Comparison of ENCODE assay signal across 26 cellular contexts in genomic region chr17:17157041-17157440, GRCh38. TPM values are rescaled to one million over a fixed set of nuclear protein-coding genes. Genes with fewer than 3 reads are reported as not detected.
A peak's percentile ranks its signal among the peaks of the same experiment; 100 is the strongest.
DNase-seq lines count a peak whose midpoint lies in the region; ATAC-seq and TF ChIP-seq lines count a peak whose summit lies in the region.
"Had no signal": no experiment of that assay in that cellular context is flagged by ENCODE, and none has a peak within 500 bp of the region (broad histone marks: within the 10 kb centered on the region; RNA-seq: fewer than 3 reads in every experiment).

No MANE protein-coding gene starts in this region.

- no peak overlapping the region for H2BK15ac ChIP-seq in neuronal stem cell (ENCODE audit: low read length)

- intact Hi-C loops in activated T-helper 2 cell treated with anti-CD3 and anti-CD28 coated beads, Interferon-gamma antibody, Interleukin-2, Interleukin-4, amounts not matched to agents 10 μg/mL and 5 μg/mL and 100 μg/mL, durations not matched to agents 14 hours and 24 hours and 36 hours (cut with micrococcal nuclease): no loop called here

- H3K36me3 Mint-ChIP-seq in activated naive CD4-positive, alpha-beta T cell treated with anti-CD3 and anti-CD28 coated beads, Interleukin-2, amount 50 U/mL, for 72 hours: peaks cover 0 to 19% of the 10 kb centered on the region in 2 donors
- peaks cover 56% of the 10 kb centered on the region for H3K36me3 Mint-ChIP-seq in activated T-helper 2 cell treated with anti-CD3 and anti-CD28 coated beads, Interferon-gamma antibody, Interleukin-2, Interleukin-4, amounts not matched to agents 10 μg/mL and 5 μg/mL and 100 μg/mL, durations not matched to agents 14 hours and 24 hours and 36 hours (ENCODE audit: low read depth)

- no peak overlapping the region for H4K8ac ChIP-seq in neuronal stem cell (ENCODE audit: low read depth, low read length)

- no peaks in the 10 kb centered on the region for H3K9me3 Mint-ChIP-seq in activated naive CD4-positive, alpha-beta T cell treated with anti-CD3 and anti-CD28 coated beads, Interleukin-2, amount 50 U/mL, for 72 hours
- no peaks in the 10 kb centered on the region for H3K9me3 Mint-ChIP-seq in activated T-helper 2 cell treated with anti-CD3 and anti-CD28 coated beads, Interferon-gamma antibody, Interleukin-2, Interleukin-4, amounts not matched to agents 10 μg/mL and 5 μg/mL and 100 μg/mL, durations not matched to agents 14 hours and 24 hours and 36 hours
- H3K9me3 Mint-ChIP-seq: stimulated activated naive CD8-positive, alpha-beta T cell treated with anti-CD3 and anti-CD28 coated beads, Interleukin-15, Interleukin-2, amounts not matched to agents 100 ng/mL and 50 ng/mL, for 24 hours; T-helper 1 cell treated with Interleukin-12 subunit alpha and Interleukin-12 subunit beta and Interleukin-4 antibody, amounts not matched to agents 30 μg/mL and 1 μg/mL, for 36 hours had no signal

- H3K4me1 Mint-ChIP-seq in activated T-helper 2 cell treated with anti-CD3 and anti-CD28 coated beads, Interferon-gamma antibody, Interleukin-2, Interleukin-4, amounts not matched to agents 10 μg/mL and 5 μg/mL and 100 μg/mL, durations not matched to agents 14 hours and 24 hours and 36 hours (ENCODE audit: low read depth): peaks cover 24% of the 10 kb centered on the region

- no peak for DNase-seq in activated naive CD4-positive, alpha-beta T cell treated with anti-CD3 and anti-CD28 coated beads, Interleukin-2, amount 50 U/mL, for 72 hours (ENCODE audit: low spot score in 2 of 2)
- DNase-seq in activated naive CD4-positive, alpha-beta T cell treated with anti-CD3 and anti-CD28 coated beads, Interleukin-2, amount 50 U/mL, for 16 hours: no peak
- no peak for DNase-seq in activated T-helper 2 cell treated with anti-CD3 and anti-CD28 coated beads, Interferon-gamma antibody, Interleukin-2, Interleukin-4, amounts not matched to agents 10 μg/mL and 5 μg/mL and 100 μg/mL, durations not matched to agents 14 hours and 24 hours and 36 hours (ENCODE audit: low spot score)
- DNase-seq in fibroblast of lung (ENCODE audit: low read depth in 2 of 2): no peak
- no peak for DNase-seq in NCI-H510A treated with DMSO at 0.1 percent for 48 hours (lab: John Stamatoyannopoulos, UW)
- DNase-seq in amygdala (lab: John Stamatoyannopoulos, UW): no peak
- DNase-seq in neuronal stem cell (ENCODE audit: low spot score): no peak
- DNase-seq: activated CD8-positive, alpha-beta memory T cell treated with anti-CD3 and anti-CD28 coated beads, Interleukin-2, amount 50 U/mL, for 48 hours; activated effector memory CD4-positive, alpha-beta T cell treated with Interleukin-2 at 50 U/mL for 16 hours; DMS 273 treated with DMSO at 0.1 percent for 48 hours; effector memory CD4-positive, alpha-beta T cell; NCI-H1436 treated with DMSO at 0.1 percent for 48 hours; NCI-H2171; NCI-H524 treated with DMSO at 0.1 percent for 48 hours; occipital lobe; spleen; stimulated activated CD4-positive, alpha-beta T cell treated with anti-CD3 and anti-CD28 coated beads, Interleukin-4, amount 100 ng/mL, for 24 hours; WERI-Rb-1 had no signal

- H2AK5ac ChIP-seq in neuronal stem cell (ENCODE audit: low read depth, low read length): no peak overlapping the region

- H3K36me3 ChIP-seq in fibroblast of lung (ENCODE audit: control insufficient read depth, insufficient read depth, low read length) (peaks cover 47% of the 10 kb centered on the region), neuronal stem cell (replicated peaks in 1 of 2; ENCODE audit: control insufficient read depth in 2 of 2, insufficient read depth in 2 of 2, low read length in 2 of 2) (peaks cover 54 to 91% of the 10 kb centered on the region in 2 donors)

- H3K18ac ChIP-seq in neuronal stem cell (ENCODE audit: low read length): no peak overlapping the region

- no peak overlapping the region for H3K4me3 Mint-ChIP-seq in activated T-helper 2 cell treated with anti-CD3 and anti-CD28 coated beads, Interferon-gamma antibody, Interleukin-2, Interleukin-4, amounts not matched to agents 10 μg/mL and 5 μg/mL and 100 μg/mL, durations not matched to agents 14 hours and 24 hours and 36 hours (ENCODE audit: low read depth)
- H3K4me3 Mint-ChIP-seq: stimulated activated naive CD8-positive, alpha-beta T cell treated with anti-CD3 and anti-CD28 coated beads, Interleukin-15, Interleukin-2, amounts not matched to agents 100 ng/mL and 50 ng/mL, for 24 hours; T-helper 1 cell treated with Interleukin-12 subunit alpha and Interleukin-12 subunit beta and Interleukin-4 antibody, amounts not matched to agents 30 μg/mL and 1 μg/mL, for 36 hours had no signal

- no peak overlapping the region for H4K91ac ChIP-seq in neuronal stem cell (ENCODE audit: low read depth, low read length, poor library complexity)

- H2BK5ac ChIP-seq in neuronal stem cell (ENCODE audit: low read length): no peak overlapping the region

- H2AFZ ChIP-seq in fibroblast of lung (ENCODE audit: low read length): no peak overlapping the region
- H2AFZ ChIP-seq in neuronal stem cell (ENCODE audit: low read length): no peak overlapping the region

- H3K4ac ChIP-seq in neuronal stem cell (ENCODE audit: low read length): no peak overlapping the region

- no peaks in the 10 kb centered on the region for H3K79me1 ChIP-seq in neuronal stem cell (ENCODE audit: low read depth, low read length)

- H3K79me2 ChIP-seq in fibroblast of lung (ENCODE audit: control insufficient read depth, insufficient read depth, low read length): peaks cover 3% of the 10 kb centered on the region

- H3K4me1 ChIP-seq in fibroblast of lung (ENCODE audit: control insufficient read depth, extremely low read depth, insufficient read depth, low read length) (peaks cover 24% of the 10 kb centered on the region), neuronal stem cell (ENCODE audit: control insufficient read depth in 2 of 2, insufficient read depth in 1 of 2, low read depth in 1 of 2, low read length in 2 of 2) (peaks cover 0 to 2% of the 10 kb centered on the region in 2 donors)
- H3K4me1 ChIP-seq: HAP-1 had no signal

- H3K4me3 ChIP-seq in fibroblast of lung (replicated peaks in 1 of 4; ENCODE audit: control extremely low read depth in 1 of 4, insufficient read depth in 1 of 4, low read depth in 3 of 4, low read length in 4 of 4) (no peak overlapping the region), neuronal stem cell (ENCODE audit: low read length in 2 of 2) (no peak overlapping the region)
- H3K4me3 ChIP-seq: A549; ascending aorta; BLaER1 treated with 17β-estradiol and CSF1 and Interleukin-3, amounts not matched to agents 10 nM and 100 nM; HAP-1; spleen; tibial nerve had no signal

- H3K9ac ChIP-seq in fibroblast of lung (ENCODE audit: insufficient read depth, low read length): no peak overlapping the region
- H3K9ac ChIP-seq in neuronal stem cell (ENCODE audit: low read depth, low read length, poor library complexity): no peak overlapping the region

- no peak overlapping the region for H3K23ac ChIP-seq in neuronal stem cell (ENCODE audit: low read depth, low read length, poor library complexity)

- H2BK120ac ChIP-seq in neuronal stem cell (ENCODE audit: low read depth, low read length): no peak overlapping the region

- H3K27ac ChIP-seq in fibroblast of lung (ENCODE audit: insufficient read depth, low read length) (peak overlapping the region; percentile 74), neuronal stem cell (replicated peaks; ENCODE audit: low read length) (no peak overlapping the region)
- H3K27ac ChIP-seq: BLaER1 treated with 17β-estradiol and CSF1 and Interleukin-3, amounts not matched to agents 10 nM and 100 nM; spleen; WERI-Rb-1 had no signal

- no peak for TF ChIP-seq CTCF in fibroblast of lung (conservative IDR thresholded peaks at IDR 0.05 in 1 of 2, IDR thresholded peaks at IDR 0.05 in 1 of 2; ENCODE audit: low read depth in 1 of 2, low read length in 2 of 2)

- H3K27me3 Mint-ChIP-seq in activated T-helper 2 cell treated with anti-CD3 and anti-CD28 coated beads, Interferon-gamma antibody, Interleukin-2, Interleukin-4, amounts not matched to agents 10 μg/mL and 5 μg/mL and 100 μg/mL, durations not matched to agents 14 hours and 24 hours and 36 hours (ENCODE audit: low read depth): no peaks in the 10 kb centered on the region
- H3K27me3 Mint-ChIP-seq: stimulated activated naive CD8-positive, alpha-beta T cell treated with anti-CD3 and anti-CD28 coated beads, Interleukin-15, Interleukin-2, amounts not matched to agents 100 ng/mL and 50 ng/mL, for 24 hours had no signal

- H3K27ac Mint-ChIP-seq in activated naive CD4-positive, alpha-beta T cell treated with anti-CD3 and anti-CD28 coated beads, Interleukin-2, amount 50 U/mL, for 72 hours: peak overlapping the region; percentile 23 to 90
- H3K27ac Mint-ChIP-seq in activated T-helper 2 cell treated with anti-CD3 and anti-CD28 coated beads, Interferon-gamma antibody, Interleukin-2, Interleukin-4, amounts not matched to agents 10 μg/mL and 5 μg/mL and 100 μg/mL, durations not matched to agents 14 hours and 24 hours and 36 hours: peak overlapping the region; percentile 24
- H3K27ac Mint-ChIP-seq: stimulated activated naive CD8-positive, alpha-beta T cell treated with anti-CD3 and anti-CD28 coated beads, Interleukin-15, Interleukin-2, amounts not matched to agents 100 ng/mL and 50 ng/mL, for 24 hours; T-helper 1 cell treated with Interleukin-12 subunit alpha and Interleukin-12 subunit beta and Interleukin-4 antibody, amounts not matched to agents 30 μg/mL and 1 μg/mL, for 36 hours had no signal

- H3K14ac ChIP-seq in neuronal stem cell (ENCODE audit: low read length): no peak overlapping the region

- H3K9me3 ChIP-seq in fibroblast of lung (ENCODE audit: control insufficient read depth, insufficient read depth, low read depth, low read length): no peaks in the 10 kb centered on the region
- no peaks in the 10 kb centered on the region for H3K9me3 ChIP-seq in neuronal stem cell (replicated peaks in 1 of 2; ENCODE audit: control insufficient read depth in 2 of 2, insufficient read depth in 1 of 2, low read depth in 1 of 2, low read length in 2 of 2)
- H3K9me3 ChIP-seq: A549; ascending aorta; BLaER1 treated with 17β-estradiol and CSF1 and Interleukin-3, amounts not matched to agents 10 nM and 100 nM; HAP-1; spleen; tibial nerve had no signal

- H4K20me1 ChIP-seq in fibroblast of lung (ENCODE audit: control insufficient read depth, extremely low read depth, insufficient read depth, low read length): no peaks in the 10 kb centered on the region

- no peak overlapping the region for H2BK12ac ChIP-seq in neuronal stem cell (ENCODE audit: low read length)

- H3K27me3 ChIP-seq in fibroblast of lung (ENCODE audit: control insufficient read depth, insufficient read depth, low read length) (no peaks in the 10 kb centered on the region), neuronal stem cell (ENCODE audit: control insufficient read depth in 3 of 3, insufficient read depth in 3 of 3, low read depth in 1 of 3, low read length in 3 of 3) (no peaks in the 10 kb centered on the region)
- H3K27me3 ChIP-seq: ascending aorta; BLaER1 treated with 17β-estradiol and CSF1 and Interleukin-3, amounts not matched to agents 10 nM and 100 nM; spleen; tibial nerve had no signal

- no peak for ATAC-seq in activated naive CD4-positive, alpha-beta T cell treated with anti-CD3 and anti-CD28 coated beads, Interleukin-2, amount 50 U/mL, for 72 hours
- ATAC-seq in GM21528 (IDR thresholded peaks at IDR 0.05; ENCODE audit: low FRiP score, unreplicated experiment): no peak
- ATAC-seq: A549 had no signal

- H3K4me2 ChIP-seq in fibroblast of lung (ENCODE audit: extremely low read depth, insufficient read depth, low read length) (no peak overlapping the region), neuronal stem cell (ENCODE audit: insufficient read depth, low read length, poor library complexity, severe bottlenecking) (no peak overlapping the region)
- H3K4me2 ChIP-seq: A549 had no signal

- no CpG with 5 or more reads among the region's 6 CpGs for WGBS in neuronal stem cell (ENCODE audit: extremely low coverage in 2 of 2, insufficient read length in 2 of 2, insufficient replicate concordance in 1 of 2), 2 donors

RNA-seq across cellular contexts. Expression of gene PLD6, which starts 49.1 kb away (rescaled TPM):
- total RNA-seq in activated naive CD4-positive, alpha-beta T cell treated with anti-CD3 and anti-CD28 coated beads, Interleukin-2, amount 50 U/mL, for 72 hours: 1 to 10 TPM; 9.2 to 9.6 TPM
- total RNA-seq in activated T-helper 2 cell treated with anti-CD3 and anti-CD28 coated beads, Interferon-gamma antibody, Interleukin-2, Interleukin-4, amounts not matched to agents 10 μg/mL and 5 μg/mL and 100 μg/mL, durations not matched to agents 14 hours and 24 hours and 36 hours: 8.5 and 9.1 TPM in 2 replicates
- total RNA-seq in fibroblast of lung: 6.7 and 7.8 TPM in 2 replicates
- 2.5 and 4.7 TPM in 2 replicates for polyA plus RNA-seq in fibroblast of lung
- polyA plus RNA-seq in fibroblast of lung (2012): 1.5 and 3.6 TPM in 2 replicates
- 0.47 and 2.8 TPM in 2 replicates for polyA minus RNA-seq in fibroblast of lung (ENCODE audit: low replicate concordance)
- 0.38 TPM for polyA plus RNA-seq in neuronal stem cell (2013, experiment 1 of 2)
- polyA plus RNA-seq in neuronal stem cell (2013, experiment 2 of 2): 0.35 TPM
